In the genomic region with DNA sequence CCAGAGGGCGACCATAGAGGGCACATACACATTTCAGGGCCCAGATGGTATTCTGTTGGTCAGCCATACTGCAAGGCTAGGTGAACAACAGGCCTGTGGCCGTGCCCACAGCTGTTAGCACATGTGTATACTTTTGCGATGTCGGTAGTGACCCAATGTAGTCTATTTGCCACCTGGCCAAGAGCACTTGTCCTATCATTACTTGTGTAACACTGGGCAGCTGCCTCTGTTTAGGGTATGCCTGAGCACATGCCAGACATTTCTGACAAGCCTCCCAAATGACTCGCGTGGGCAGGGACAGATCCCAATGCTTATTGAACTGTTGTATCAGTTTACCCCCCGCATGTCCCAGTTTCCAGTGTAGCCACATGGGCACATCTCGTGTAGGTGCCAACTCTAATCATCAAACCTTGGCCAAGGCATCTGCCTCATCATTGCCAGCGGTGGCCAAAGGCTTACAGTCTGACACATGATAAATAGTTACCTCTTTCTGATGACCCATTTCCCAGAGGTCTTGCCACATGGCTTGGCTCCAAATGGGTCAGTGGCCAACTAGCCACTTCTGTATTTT, we compare ENCODE assay signal across 30 cellular contexts.
"Had no signal": no experiment of that assay in that cellular context is flagged by ENCODE, and none has a peak within 500 bp of the region (broad histone marks: within the 10 kb centered on the region; RNA-seq: fewer than 3 reads in every experiment).

No MANE protein-coding gene starts in this region.

- ATAC-seq: activated naive CD4-positive, alpha-beta T cell treated with anti-CD3 and anti-CD28 coated beads, Interleukin-2, amount 50 U/mL, for 72 hours; activated T-cell treated with anti-CD3 and anti-CD28 coated beads, Interleukin-2, amount 50 U/mL, for 4 hours; Panc1; SK-N-SH treated with all-trans-retinoic acid at 6 μM for 48 hours had no signal

- H3K27me3 ChIP-seq: adrenal gland had no signal

- H3K9ac ChIP-seq: KMS-11 had no signal

- DNase-seq: activated B cell treated with CpG ODN at 0.5 μM for 24 hours; activated CD4-positive, alpha-beta memory T cell treated with anti-CD3 and anti-CD28 coated beads for 36 hours; activated CD4-positive, alpha-beta T cell treated with anti-CD3 and anti-CD28 coated beads for 4 hours; activated CD4-positive, alpha-beta T cell treated with anti-CD3 and anti-CD28 coated beads, Interleukin-2, amount 50 U/mL, for 1 hour; activated CD4-positive, CD25-positive, alpha-beta regulatory T cell treated with anti-CD3 and anti-CD28 coated beads, Interleukin-2, amount 50 U/mL, for 72 hours; activated CD8-positive, alpha-beta memory T cell treated with anti-CD3 and anti-CD28 coated beads, Interleukin-2, amount 50 U/mL, for 4 hours; activated gamma-delta T cell treated with Interleukin-2 at 50 U/mL for 16 hours; activated naive CD4-positive, alpha-beta T cell treated with anti-CD3 and anti-CD28 coated beads for 36 hours; activated T-cell treated with anti-CD3 and anti-CD28 coated beads for 4 hours; activated T-cell treated with anti-CD3 and anti-CD28 coated beads, Interleukin-2, amount 50 U/mL, for 4 hours; adrenal gland; NCI-H1092 treated with DMSO at 0.1 percent for 48 hours; NCI-H1417; NCI-H146; NCI-H187; NCI-H2029 treated with DMSO at 0.1 percent for 48 hours; NCI-H2107; NCI-H2171; NCI-H510A; NCI-H526; NCI-H748 treated with DMSO at 0.1 percent for 48 hours; SIG-M5; T-cell; T-helper 2 cell; T-helper 9 cell had no signal

- H3K4me3 ChIP-seq: adrenal gland had no signal

- H3K36me3 ChIP-seq: adrenal gland had no signal

- H3K9me3 ChIP-seq: adrenal gland had no signal

- H3K27ac ChIP-seq: adrenal gland, KMS-11, VCaP had no signal

- H3K4me1 ChIP-seq: adrenal gland had no signal

- H3K4me2 ChIP-seq: KMS-11 had no signal
